Comparison of ENCODE assay signal across 20 cellular contexts in genomic region chr3:55185380-55185779, GRCh38.
DNase-seq lines count a peak whose midpoint lies in the region; TF ChIP-seq lines count a peak whose summit lies in the region.
"Had no signal": no experiment of that assay in that cellular context is flagged by ENCODE, and none has a peak within 500 bp of the region (broad histone marks: within the 10 kb centered on the region; RNA-seq: fewer than 3 reads in every experiment).

No MANE protein-coding gene starts in this region.

- H3K79me2 ChIP-seq in SK-N-SH (ENCODE audit: insufficient read depth) (no peaks in the 10 kb centered on the region), fibroblast of lung (ENCODE audit: control insufficient read depth, insufficient read depth, low read length) (no peaks in the 10 kb centered on the region)

- H3K9me3 ChIP-seq in SK-N-SH (no peaks in the 10 kb centered on the region), fibroblast of lung (ENCODE audit: control insufficient read depth, insufficient read depth, low read depth, low read length) (no peaks in the 10 kb centered on the region), Caco-2 (no peaks in the 10 kb centered on the region)
- H3K9me3 ChIP-seq: neutrophil, prostate gland, upper lobe of left lung had no signal

- H3K9ac ChIP-seq in SK-N-SH (no peak overlapping the region), fibroblast of lung (ENCODE audit: insufficient read depth, low read length) (no peak overlapping the region)

- H3K4me3 ChIP-seq in SK-N-SH (ENCODE audit: low read depth in 2 of 2, low read length in 1 of 2) (no peak overlapping the region), fibroblast of lung (replicated peaks in 1 of 4; ENCODE audit: control extremely low read depth in 1 of 4, insufficient read depth in 1 of 4, low read depth in 3 of 4, low read length in 4 of 4) (no peak overlapping the region), Caco-2 (ENCODE audit: low read depth, low read length) (no peak overlapping the region)
- H3K4me3 ChIP-seq: lung, prostate gland, upper lobe of left lung had no signal

- CTCF ChIA-PET in SK-N-SH (lab: Yijun Ruan, JAX): interaction anchor here (1.3 kb wide), 1 partner anchor 10 kb away, joined by 3 read pairs; no protein-coding TSS in a partner anchor
- CTCF ChIA-PET in Caco-2 (lab: Charles Lee): no interaction called here
- CTCF ChIA-PET in activated naive CD4-positive, alpha-beta T cell treated with anti-CD3 and anti-CD28 coated beads for 36 hours (lab: Charles Lee): no interaction called here

- H3F3A ChIP-seq in SK-N-SH (replicated peaks; ENCODE audit: insufficient read depth): peaks cover 9% of the 10 kb centered on the region

- H3K36me3 Mint-ChIP-seq in Caco-2 (ENCODE audit: insufficient read depth, unreplicated experiment): no peaks in the 10 kb centered on the region
- H3K36me3 Mint-ChIP-seq in activated naive CD4-positive, alpha-beta T cell treated with anti-CD3 and anti-CD28 coated beads for 36 hours (ENCODE audit: low read depth): no peaks in the 10 kb centered on the region
- H3K36me3 Mint-ChIP-seq: activated naive CD8-positive, alpha-beta T cell had no signal

- TF ChIP-seq EP300 in SK-N-SH (IDR thresholded peaks at IDR 0.05; ENCODE audit: borderline replicate concordance in 1 of 2, low read depth in 1 of 2, low read length in 1 of 2): no peak

- intact Hi-C loops in Caco-2 (cut with micrococcal nuclease; ENCODE audit: unreplicated experiment): no loop called here
- intact Hi-C loops in activated naive CD4-positive, alpha-beta T cell treated with anti-CD3 and anti-CD28 coated beads for 36 hours (cut with micrococcal nuclease): no loop called here

- no peak overlapping the region for H3K27ac Mint-ChIP-seq in Caco-2 (ENCODE audit: unreplicated experiment)
- no peak overlapping the region for H3K27ac Mint-ChIP-seq in activated naive CD4-positive, alpha-beta T cell treated with anti-CD3 and anti-CD28 coated beads for 36 hours
- H3K27ac Mint-ChIP-seq: activated naive CD8-positive, alpha-beta T cell; activated T-helper 1 cell treated with anti-CD3 and anti-CD28 coated beads, Interleukin-12 subunit alpha, Interleukin-12 subunit beta, Interleukin-2, Interleukin-4 antibody, amounts not matched to agents 30 ng/mL and 10 ng/mL and 1 ng/mL, durations not matched to agents 14 hours and 24 hours and 36 hours; CD4-positive, alpha-beta T cell had no signal

- no peak for TF ChIP-seq CTCF in SK-N-SH (IDR thresholded peaks at IDR 0.05)
- TF ChIP-seq CTCF in fibroblast of lung (conservative IDR thresholded peaks at IDR 0.05 in 1 of 2, IDR thresholded peaks at IDR 0.05 in 1 of 2; ENCODE audit: low read depth in 1 of 2, low read length in 2 of 2): no peak
- TF ChIP-seq CTCF in Caco-2 (IDR thresholded peaks at IDR 0.05; ENCODE audit: insufficient read depth in 1 of 2, low read depth in 1 of 2, low read length in 1 of 2, severe bottlenecking in 1 of 2, unreplicated experiment in 1 of 2): no peak

- H3K4me1 ChIP-seq in SK-N-SH (ENCODE audit: control insufficient read depth in 1 of 2, insufficient read depth in 2 of 2, low read depth in 1 of 2, low read length in 1 of 2) (peaks cover 12% of the 10 kb centered on the region in 2 experiments), fibroblast of lung (ENCODE audit: control insufficient read depth, extremely low read depth, insufficient read depth, low read length) (peaks cover 2% of the 10 kb centered on the region), Caco-2 (no peaks in the 10 kb centered on the region)
- H3K4me1 ChIP-seq: prostate gland, upper lobe of left lung had no signal

- no peaks in the 10 kb centered on the region for H3K9me2 ChIP-seq in SK-N-SH

- no peak overlapping the region for H3K4me3 Mint-ChIP-seq in Caco-2 (ENCODE audit: unreplicated experiment)
- H3K4me3 Mint-ChIP-seq in activated naive CD4-positive, alpha-beta T cell treated with anti-CD3 and anti-CD28 coated beads for 36 hours: no peak overlapping the region
- H3K4me3 Mint-ChIP-seq: activated naive CD8-positive, alpha-beta T cell; activated T-helper 1 cell treated with anti-CD3 and anti-CD28 coated beads, Interleukin-12 subunit alpha, Interleukin-12 subunit beta, Interleukin-2, Interleukin-4 antibody, amounts not matched to agents 30 ng/mL and 10 ng/mL and 1 ng/mL, durations not matched to agents 14 hours and 24 hours and 36 hours; CD4-positive, alpha-beta T cell had no signal

- H3K27ac ChIP-seq in SK-N-SH (ENCODE audit: low read depth in 2 of 2, low read length in 1 of 2) (peak overlapping the region; percentile 28 to 35; a peak in 3 of 4 replicates), fibroblast of lung (ENCODE audit: insufficient read depth, low read length) (no peak overlapping the region)
- H3K27ac ChIP-seq: neutrophil, prostate gland, upper lobe of left lung had no signal

- no peak overlapping the region for H3K4me2 ChIP-seq in SK-N-SH
- H3K4me2 ChIP-seq in fibroblast of lung (ENCODE audit: extremely low read depth, insufficient read depth, low read length): no peak overlapping the region

- 0 out of 2 replicates have a peak overlapping the region, but pooled peaks have one; percentile 49 for H2AFZ ChIP-seq in SK-N-SH (ENCODE audit: low read depth)
- H2AFZ ChIP-seq in fibroblast of lung (ENCODE audit: low read length): no peak overlapping the region

- H3K4me1 Mint-ChIP-seq in Caco-2 (ENCODE audit: low read depth, unreplicated experiment): no peaks in the 10 kb centered on the region
- no peaks in the 10 kb centered on the region for H3K4me1 Mint-ChIP-seq in activated naive CD4-positive, alpha-beta T cell treated with anti-CD3 and anti-CD28 coated beads for 36 hours (ENCODE audit: low read depth)

- H3K27me3 Mint-ChIP-seq in Caco-2 (ENCODE audit: insufficient read depth, unreplicated experiment): peaks cover 14% of the 10 kb centered on the region
- peaks cover 2% of the 10 kb centered on the region for H3K27me3 Mint-ChIP-seq in activated naive CD4-positive, alpha-beta T cell treated with anti-CD3 and anti-CD28 coated beads for 36 hours (ENCODE audit: low read depth)
- H3K27me3 Mint-ChIP-seq: activated naive CD8-positive, alpha-beta T cell; CD4-positive, alpha-beta T cell had no signal

- H4K20me1 ChIP-seq in SK-N-SH (ENCODE audit: insufficient read depth) (no peaks in the 10 kb centered on the region), fibroblast of lung (ENCODE audit: control insufficient read depth, extremely low read depth, insufficient read depth, low read length) (no peaks in the 10 kb centered on the region)

- no peaks in the 10 kb centered on the region for H3K27me3 ChIP-seq in SK-N-SH (ENCODE audit: insufficient read depth)
- no peaks in the 10 kb centered on the region for H3K27me3 ChIP-seq in fibroblast of lung (ENCODE audit: control insufficient read depth, insufficient read depth, low read length)
- no peaks in the 10 kb centered on the region; the same call in 1 of the 2 replicates for H3K27me3 ChIP-seq in Caco-2 (replicated peaks; ENCODE audit: control insufficient read depth, insufficient read depth, low read length)
- H3K27me3 ChIP-seq: neutrophil, upper lobe of left lung had no signal

- BruUV-seq in Caco-2 (replicated peaks; lab: Mats Ljungman, UMichigan): no TSS peak

- peak; percentile 77 for DNase-seq in HCEC 1CT
- DNase-seq in SK-N-SH: no peak
- DNase-seq in fibroblast of lung (ENCODE audit: low read depth in 2 of 2): peak; percentile 52 to 64
- peak; percentile 82 for DNase-seq in renal cortical epithelial cell (ENCODE audit: low read depth)
- DNase-seq in occipital lobe (lab: John Stamatoyannopoulos, UW): no peak
- DNase-seq in UCSD-AML1 (lab: John Stamatoyannopoulos, UW; ENCODE audit: unreplicated experiment): no peak
- DNase-seq in Caco-2: no peak
- DNase-seq in activated naive CD4-positive, alpha-beta T cell treated with anti-CD3 and anti-CD28 coated beads for 36 hours: no peak
- DNase-seq: activated CD4-positive, alpha-beta T cell treated with anti-CD3 and anti-CD28 coated beads, Interleukin-2, amount 50 U/mL, for 1 hour; CD4-positive, alpha-beta T cell; glutamatergic neuron; NCI-H1092 treated with DMSO at 0.1 percent for 48 hours; NCI-H2029; NCI-H526 treated with DMSO at 0.1 percent for 48 hours; upper lobe of left lung had no signal

- H3K36me3 ChIP-seq in SK-N-SH (replicated peaks in 1 of 2; ENCODE audit: control insufficient read depth in 1 of 2, insufficient read depth in 2 of 2, low read length in 1 of 2) (no peaks in the 10 kb centered on the region), fibroblast of lung (ENCODE audit: control insufficient read depth, insufficient read depth, low read length) (no peaks in the 10 kb centered on the region), Caco-2 (ENCODE audit: control insufficient read depth, insufficient read depth, low read length) (no peaks in the 10 kb centered on the region)
- H3K36me3 ChIP-seq: neutrophil, prostate gland, upper lobe of left lung had no signal

- no peak for TF ChIP-seq RAD21 in SK-N-SH (IDR thresholded peaks at IDR 0.05; ENCODE audit: low read length)

- 30% methylated on average over 3 of the region's 3 CpGs for WGBS in SK-N-SH (ENCODE audit: low lambda C conversion rate)

- no peaks in the 10 kb centered on the region for H3K9me3 Mint-ChIP-seq in Caco-2 (ENCODE audit: unreplicated experiment)
- no peaks in the 10 kb centered on the region for H3K9me3 Mint-ChIP-seq in activated naive CD4-positive, alpha-beta T cell treated with anti-CD3 and anti-CD28 coated beads for 36 hours

- POLR2A ChIA-PET in SK-N-SH (lab: Yijun Ruan, JAX) (no interaction called here), Caco-2 (lab: Charles Lee) (interaction anchor here (0.7 kb wide), 1 partner anchor 1035 kb away, joined by 7 read pairs; no protein-coding TSS in a partner anchor)

TF ChIP-seq in SK-N-SH, 30 proteins besides CTCF, POLR2A, EP300 and RAD21 (continues in another document):
- TF ChIP-seq USF1 (IDR thresholded peaks at IDR 0.05; ENCODE audit: borderline replicate concordance, low read depth) (no peak), NFIC (IDR thresholded peaks at IDR 0.05; ENCODE audit: borderline replicate concordance) (no peak), SMC3 (IDR thresholded peaks at IDR 0.05; ENCODE audit: low read depth, low read length) (no peak), TEAD4 (IDR thresholded peaks at IDR 0.05; ENCODE audit: borderline replicate concordance, insufficient read depth) (no peak)

Comparison
In these comparisons a context has a peak if more than half of its experiments do, and no peak if none do; other contexts are left out.
1. DNase-seq: peak in HCEC 1CT (single experiment), fibroblast of lung (2 of 2) and renal cortical epithelial cell (single experiment); none in SK-N-SH (single experiment), occipital lobe (single experiment), UCSD-AML1 (single experiment), Caco-2 (0 of 2) and activated naive CD4-positive, alpha-beta T cell treated with anti-CD3 and anti-CD28 coated beads for 36 hours (single experiment).